Comparison of ENCODE assay signal across 9 cellular contexts in genomic region chr1:9615316-9616063, GRCh38. TPM values are rescaled to one million over a fixed set of nuclear protein-coding genes. Genes with fewer than 3 reads are reported as not detected.
DNase-seq lines count a peak whose midpoint lies in the region; ATAC-seq and TF ChIP-seq lines count a peak whose summit lies in the region.
"Had no signal": no experiment of that assay in that cellular context is flagged by ENCODE, and none has a peak within 500 bp of the region (broad histone marks: within the 10 kb centered on the region; RNA-seq: fewer than 3 reads in every experiment).

No MANE protein-coding gene starts in this region.

- intact Hi-C loops in ascending aorta (cut with DNase I): no loop called here

- CTCF ChIA-PET in CD8-positive, alpha-beta memory T cell (lab: Charles Lee): interaction anchor here (0.7 to 3.8 kb wide), 30 partner anchors 10 to 292 kb away, joined by 3 to 23 read pairs (median 4); no protein-coding TSS in a partner anchor
- CTCF ChIA-PET in HEK293 (lab: Yijun Ruan, JAX): interaction anchor here (0.5 to 3.1 kb wide), 18 partner anchors 8 to 472 kb away, joined by 3 to 15 read pairs (median 3); no protein-coding TSS in a partner anchor

- peaks cover 6% of the 10 kb centered on the region in 2 donors for H3K27me3 Mint-ChIP-seq in CD8-positive, alpha-beta memory T cell

- H3K79me2 ChIP-seq in SU-DHL-6 (ENCODE audit: insufficient read depth, low read length): no peaks in the 10 kb centered on the region

- H3K4me2 ChIP-seq in SU-DHL-6 (ENCODE audit: low read depth, low read length, poor library complexity, severe bottlenecking): no peak overlapping the region

- H4K20me1 ChIP-seq in SU-DHL-6 (ENCODE audit: low read depth, low read length): no peaks in the 10 kb centered on the region

- no peak overlapping the region for H2AFZ ChIP-seq in SU-DHL-6 (ENCODE audit: low read depth, low read length, severe bottlenecking)

- no peaks in the 10 kb centered on the region for H3K9me3 Mint-ChIP-seq in CD8-positive, alpha-beta memory T cell
- H3K9me3 Mint-ChIP-seq: natural killer cell treated with Interleukin-12 subunit alpha and Interleukin-12 subunit beta and Interleukin-15 and Interleukin-18, amount 100 ng/mL, for 72 hours had no signal

- no peak overlapping the region for H3K4me3 ChIP-seq in CD8-positive, alpha-beta memory T cell (ENCODE audit: low read length)
- H3K4me3 ChIP-seq in HEK293 (ENCODE audit: low read depth, low read length): no peak overlapping the region
- no peak overlapping the region for H3K4me3 ChIP-seq in SU-DHL-6 (ENCODE audit: insufficient read depth, low read length, poor library complexity, severe bottlenecking)
- no peak overlapping the region for H3K4me3 ChIP-seq in ascending aorta

- no peak overlapping the region for H3K9ac ChIP-seq in SU-DHL-6 (ENCODE audit: low read length)

- no peaks in the 10 kb centered on the region for H3K4me1 Mint-ChIP-seq in CD8-positive, alpha-beta memory T cell

- no peaks in the 10 kb centered on the region for H3K4me1 ChIP-seq in CD8-positive, alpha-beta memory T cell (ENCODE audit: insufficient read depth, low read length)
- H3K4me1 ChIP-seq in HEK293 (ENCODE audit: control insufficient read depth, insufficient read depth, low read length) (no peaks in the 10 kb centered on the region), ascending aorta (no peaks in the 10 kb centered on the region)

- no peaks in the 10 kb centered on the region for H3K36me3 ChIP-seq in CD8-positive, alpha-beta memory T cell (ENCODE audit: insufficient read depth, low read length)
- H3K36me3 ChIP-seq in HEK293 (ENCODE audit: control insufficient read depth in 2 of 2, insufficient read depth in 1 of 2, low read length in 2 of 2): peaks cover 0 to 35% of the 10 kb centered on the region in 2 experiments; a peak in 2 of 3 replicates
- no peaks in the 10 kb centered on the region for H3K36me3 ChIP-seq in SU-DHL-6 (ENCODE audit: low read length)
- H3K36me3 ChIP-seq in ascending aorta: peaks cover 20 to 21% of the 10 kb centered on the region in 2 donors

- H3K4me3 Mint-ChIP-seq in CD8-positive, alpha-beta memory T cell: no peak overlapping the region
- H3K4me3 Mint-ChIP-seq: natural killer cell treated with Interleukin-12 subunit alpha and Interleukin-12 subunit beta and Interleukin-15 and Interleukin-18, amount 100 ng/mL, for 72 hours had no signal

- H3K27me3 ChIP-seq in CD8-positive, alpha-beta memory T cell (ENCODE audit: insufficient read depth, low read length, poor library complexity, severe bottlenecking): no peaks in the 10 kb centered on the region
- no peaks in the 10 kb centered on the region for H3K27me3 ChIP-seq in SU-DHL-6 (ENCODE audit: low read length)
- H3K27me3 ChIP-seq in ascending aorta: no peaks in the 10 kb centered on the region

- H3K27ac ChIP-seq in CD8-positive, alpha-beta memory T cell (ENCODE audit: low read depth, low read length): no peak overlapping the region
- H3K27ac ChIP-seq in HEK293 (ENCODE audit: extremely low read depth, low read depth, low read length) (no peak overlapping the region), SU-DHL-6 (ENCODE audit: low read depth, low read length) (no peak overlapping the region), ascending aorta (no peak overlapping the region)

- POLR2A ChIA-PET in CD8-positive, alpha-beta memory T cell (lab: Charles Lee): interaction anchor here (0.5 to 0.7 kb wide), 2 partner anchors 76 to 213 kb away, joined by 3 to 4 read pairs; partner anchors contain the start of gene SLC25A33
- POLR2A ChIA-PET in HEK293 (lab: Yijun Ruan, JAX): interaction anchor here (1.4 kb wide), 1 partner anchor 76 kb away, joined by 3 read pairs; the partner anchor contains the start of gene SLC25A33

- peaks cover 0 to 18% (median 0%) of the 10 kb centered on the region in 3 donors for H3K36me3 Mint-ChIP-seq in CD8-positive, alpha-beta memory T cell
- H3K36me3 Mint-ChIP-seq: natural killer cell treated with Interleukin-12 subunit alpha and Interleukin-12 subunit beta and Interleukin-15 and Interleukin-18, amount 100 ng/mL, for 72 hours had no signal

- H3K9me3 ChIP-seq in CD8-positive, alpha-beta memory T cell (ENCODE audit: low read length): no peaks in the 10 kb centered on the region
- H3K9me3 ChIP-seq in HEK293 (ENCODE audit: control insufficient read depth, insufficient read depth, low read depth, low read length) (no peaks in the 10 kb centered on the region), SU-DHL-6 (ENCODE audit: insufficient read depth, low read length) (no peaks in the 10 kb centered on the region), ascending aorta (no peaks in the 10 kb centered on the region)

- H3K9me2 ChIP-seq in SU-DHL-6 (replicated peaks; ENCODE audit: insufficient read depth, low read length): no peaks in the 10 kb centered on the region

- no peaks in the 10 kb centered on the region for H3F3A ChIP-seq in SU-DHL-6 (ENCODE audit: insufficient read depth)

- ATAC-seq in GM19035 (IDR thresholded peaks at IDR 0.05; ENCODE audit: unreplicated experiment) (no peak), GM21723 (IDR thresholded peaks at IDR 0.05; ENCODE audit: unreplicated experiment) (no peak)

- TF ChIP-seq CTCF in HEK293 (tag by site-specific recombination; IDR thresholded peaks at IDR 0.05) (peak; percentile 70), SU-DHL-6 (IDR thresholded peaks at IDR 0.05; ENCODE audit: insufficient read depth, low read length, poor library complexity, severe bottlenecking) (peak; percentile 86), ascending aorta (IDR thresholded peaks at IDR 0.05) (peak in 2 of 3 experiments; percentile 38 to 47)

- H3K27ac Mint-ChIP-seq in CD8-positive, alpha-beta memory T cell: no peak overlapping the region
- H3K27ac Mint-ChIP-seq: natural killer cell treated with Interleukin-12 subunit alpha and Interleukin-12 subunit beta and Interleukin-15 and Interleukin-18, amount 100 ng/mL, for 72 hours had no signal

- peak; percentile 22 to 65 (median 33) for DNase-seq in CD8-positive, alpha-beta memory T cell
- no peak for DNase-seq in ascending aorta (ENCODE audit: low spot score in 2 of 2)
- peak; percentile 42 for DNase-seq in iris pigment epithelial cell (ENCODE audit: low read depth)
- peak; percentile 34 for DNase-seq in stimulated activated CD8-positive, alpha-beta memory T cell treated with anti-CD3 and anti-CD28 coated beads, Interleukin-7, amount 100 ng/mL, for 24 hours (ENCODE audit: low read depth)

TF ChIP-seq in HEK293, 187 proteins besides CTCF, POLR2A, EP300 and RAD21:
- peak; percentile 30; the same call in 1 of the 2 replicates for TF ChIP-seq SCRT2 (tag by site-specific recombination; IDR thresholded peaks at IDR 0.05)
- no peak for TF ChIP-seq ZNF274 (IDR thresholded peaks at IDR 0.05; ENCODE audit: low read length)
- TF ChIP-seq ZNF274 (tag by site-specific recombination; IDR thresholded peaks at IDR 0.05; ENCODE audit: borderline replicate concordance): no peak

RNA-seq across cellular contexts. Expression of gene TMEM201, which starts 26.8 kb away (rescaled TPM):
- total RNA-seq in CD8-positive, alpha-beta memory T cell: 10 to 100 TPM; 32.2 to 32.8 TPM
- 2.8 TPM for polyA plus RNA-seq in CD8-positive, alpha-beta memory T cell
- 12.8 TPM for total RNA-seq in ascending aorta

RNA-seq across cellular contexts. Expression of gene PIK3CD, which starts 36.0 kb away (rescaled TPM):
- 100 to 1,000 TPM; 157 to 165 TPM for total RNA-seq in CD8-positive, alpha-beta memory T cell
- 109 TPM for polyA plus RNA-seq in CD8-positive, alpha-beta memory T cell
- total RNA-seq in ascending aorta: 19.7 TPM

Comparison
In these comparisons a context has a peak if more than half of its experiments do, and no peak if none do; other contexts are left out.
1. DNase-seq: peak in CD8-positive, alpha-beta memory T cell (5 of 5), iris pigment epithelial cell (single experiment) and stimulated activated CD8-positive, alpha-beta memory T cell treated with anti-CD3 and anti-CD28 coated beads, Interleukin-7, amount 100 ng/mL, for 24 hours (single experiment); none in ascending aorta (0 of 2).
2. Peak in every context shown above with its lines, with median percentiles within 50 percentile points of each other: CTCF ChIP-seq.